In the genomic region with DNA sequence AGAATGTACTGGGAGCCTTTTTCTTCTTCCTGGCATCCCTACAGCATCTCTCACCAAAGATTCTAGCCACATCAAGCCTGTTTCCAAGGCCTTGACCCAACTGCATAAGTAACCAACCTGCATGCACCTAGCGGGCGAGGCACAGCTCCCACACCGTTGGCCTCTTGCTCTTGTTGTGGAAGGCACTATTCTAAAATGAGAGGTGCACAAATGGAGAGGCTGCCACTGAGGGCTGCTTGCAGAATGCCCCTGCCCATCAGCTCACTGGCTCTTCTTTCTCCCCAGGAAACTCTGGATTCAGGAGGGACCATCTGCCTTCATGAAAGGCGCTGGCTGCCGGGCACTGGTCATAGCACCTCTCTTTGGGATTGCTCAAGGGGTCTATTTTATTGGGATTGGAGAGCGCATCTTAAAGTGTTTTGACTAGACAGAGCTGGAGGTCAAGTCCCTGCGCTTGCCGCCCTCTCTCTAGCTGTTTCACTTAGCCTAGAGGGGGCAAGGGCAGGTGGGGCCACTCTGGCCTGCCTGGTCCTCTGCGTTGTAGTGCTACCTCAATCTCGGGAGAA, we compare ENCODE assay signal across 2 cellular contexts.
TF ChIP-seq lines count a peak whose summit lies in the region.

No MANE protein-coding gene starts in this region.

TF ChIP-seq in GM23338, 12 proteins besides CTCF, POLR2A, EP300 and RAD21:
- TF ChIP-seq POLR2AphosphoS5 (IDR thresholded peaks at IDR 0.05; ENCODE audit: low read depth): no peak
- no peak for TF ChIP-seq ETS1 (IDR thresholded peaks at IDR 0.05)

TF ChIP-seq in K562, 482 proteins besides CTCF, POLR2A, EP300 and RAD21:
- TF ChIP-seq MYNN (IDR thresholded peaks at IDR 0.05) (peak; percentile 32; the same call in 1 of the 2 replicates), MYNN (CRISPR knock-in tag; IDR thresholded peaks at IDR 0.05) (no peak), NR1H2 (CRISPR knock-in tag; IDR thresholded peaks at IDR 0.05) (no peak), DPF2 (IDR thresholded peaks at IDR 0.05) (no peak), MAZ (CRISPR knock-in tag; conservative IDR thresholded peaks at IDR 0.05 in 1 of 2, IDR thresholded peaks at IDR 0.05 in 1 of 2) (no peak), CSDE1 (IDR thresholded peaks at IDR 0.05) (no peak), TAF9B (IDR thresholded peaks at IDR 0.05; ENCODE audit: partially characterized antibody) (no peak)
